ENCODE assay signal across 1 cellular context in the genomic region with DNA sequence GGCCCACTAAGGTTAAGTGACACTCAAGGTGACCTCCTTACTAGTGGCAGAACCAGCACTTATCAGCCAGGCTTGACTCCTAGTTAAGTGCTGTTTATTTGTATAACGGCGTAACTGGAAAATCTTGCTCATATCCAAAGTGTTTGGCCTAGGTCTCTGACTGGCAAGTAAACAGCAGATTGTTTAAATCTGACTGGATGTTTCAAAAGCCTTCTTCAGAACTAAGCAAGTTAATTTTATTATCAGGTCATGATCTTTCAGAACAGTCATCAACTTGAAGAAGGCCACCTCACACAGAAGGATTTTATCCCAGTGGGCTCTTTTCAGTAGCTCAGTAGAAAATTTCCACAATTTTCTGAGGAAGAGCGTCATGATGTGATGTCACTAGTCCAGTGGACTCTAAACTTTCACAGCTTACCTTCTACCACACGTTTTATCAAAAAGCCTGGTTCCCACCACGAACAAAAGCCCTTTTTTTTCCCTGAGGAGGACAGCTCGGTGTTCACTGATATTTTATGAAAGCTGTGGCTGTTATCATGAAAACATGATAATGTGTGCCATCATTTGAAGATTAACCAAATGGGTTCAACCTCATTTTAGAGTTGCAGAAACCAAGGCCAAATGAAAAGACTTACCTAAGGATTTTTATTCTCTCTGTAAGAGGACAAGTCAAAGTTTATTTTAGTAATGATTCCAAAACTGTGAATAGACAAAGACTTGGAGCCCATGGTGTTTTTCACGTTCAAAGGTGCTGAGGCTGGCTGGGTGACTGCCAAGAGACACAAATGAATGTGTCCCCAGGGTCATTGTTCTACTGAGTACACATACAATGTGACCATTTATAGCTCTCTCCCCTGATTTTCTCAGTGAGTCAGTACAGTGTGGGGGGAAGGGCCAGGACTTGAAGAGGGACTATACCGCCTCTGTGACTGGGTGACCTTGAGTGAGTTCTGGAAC.
TF ChIP-seq lines count a peak whose summit lies in the region.

No MANE protein-coding gene starts in this region.

TF ChIP-seq in HEK293, 187 proteins besides CTCF, POLR2A, EP300 and RAD21 (continued from another document and continues in another):
- TF ChIP-seq ZNF292 (tag by site-specific recombination; IDR thresholded peaks at IDR 0.05; ENCODE audit: borderline replicate concordance, low read depth) (no peak), ZNF837 (tag by site-specific recombination; IDR thresholded peaks at IDR 0.05) (no peak), ZNF544 (tag by site-specific recombination; IDR thresholded peaks at IDR 0.05) (no peak), ZFP69B (tag by site-specific recombination; IDR thresholded peaks at IDR 0.05) (0 out of 2 replicates have a peak, but pooled peaks have one; percentile 50), ZNF24 (tag by site-specific recombination; IDR thresholded peaks at IDR 0.05) (peak; percentile 76), SP3 (tag by site-specific recombination; IDR thresholded peaks at IDR 0.05) (0 out of 2 replicates have a peak, but pooled peaks have one; percentile 1), OVOL3 (tag by site-specific recombination; IDR thresholded peaks at IDR 0.05) (peak; percentile 100), TCF7L2 (IDR thresholded peaks at IDR 0.05; ENCODE audit: borderline replicate concordance, low read depth, low read length) (peak; percentile 69; the same call in 1 of the 2 replicates), ZNF157 (tag by site-specific recombination; IDR thresholded peaks at IDR 0.05) (no peak), ZNF610 (tag by site-specific recombination; IDR thresholded peaks at IDR 0.05; ENCODE audit: borderline replicate concordance) (peak; percentile 43; the same call in 1 of the 2 replicates), HOXD13 (CRISPR knock-in tag; IDR thresholded peaks at IDR 0.05; ENCODE audit: borderline replicate concordance) (0 out of 2 replicates have a peak, but pooled peaks have one; percentile 49), ZXDB (tag by site-specific recombination; IDR thresholded peaks at IDR 0.05) (peak; percentile 81), ZBTB17 (tag by site-specific recombination; IDR thresholded peaks at IDR 0.05) (peak; percentile 58), KLF16 (tag by site-specific recombination; IDR thresholded peaks at IDR 0.05) (no peak), ZNF146 (tag by site-specific recombination; IDR thresholded peaks at IDR 0.05) (peak; percentile 12; the same call in 1 of the 2 replicates), ZNF585B (tag by site-specific recombination; IDR thresholded peaks at IDR 0.05) (no peak), ZNF350 (tag by site-specific recombination; IDR thresholded peaks at IDR 0.05) (no peak), KLF10 (tag by site-specific recombination; IDR thresholded peaks at IDR 0.05) (peak; percentile 61), ZBTB21 (tag by site-specific recombination; IDR thresholded peaks at IDR 0.05) (peak; percentile 84), GLIS1 (tag by site-specific recombination; IDR thresholded peaks at IDR 0.05) (peak; percentile 58), KLF7 (tag by site-specific recombination; IDR thresholded peaks at IDR 0.05; ENCODE audit: borderline replicate concordance) (no peak), ZNF2 (tag by site-specific recombination; IDR thresholded peaks at IDR 0.05) (peak; percentile 52), ZNF10 (tag by site-specific recombination; IDR thresholded peaks at IDR 0.05) (peak; percentile 78), GLI4 (tag by site-specific recombination; IDR thresholded peaks at IDR 0.05) (no peak), ZNF561 (tag by site-specific recombination; IDR thresholded peaks at IDR 0.05; ENCODE audit: borderline replicate concordance) (peak; percentile 84; the same call in 1 of the 2 replicates), OSR2 (tag by site-specific recombination; IDR thresholded peaks at IDR 0.05) (peak; percentile 98), ZNF600 (tag by site-specific recombination; IDR thresholded peaks at IDR 0.05) (peak; percentile 71; the same call in 1 of the 2 replicates), WT1 (tag by site-specific recombination; IDR thresholded peaks at IDR 0.05) (peak; percentile 93)
- TF ChIP-seq, protein P1, sequence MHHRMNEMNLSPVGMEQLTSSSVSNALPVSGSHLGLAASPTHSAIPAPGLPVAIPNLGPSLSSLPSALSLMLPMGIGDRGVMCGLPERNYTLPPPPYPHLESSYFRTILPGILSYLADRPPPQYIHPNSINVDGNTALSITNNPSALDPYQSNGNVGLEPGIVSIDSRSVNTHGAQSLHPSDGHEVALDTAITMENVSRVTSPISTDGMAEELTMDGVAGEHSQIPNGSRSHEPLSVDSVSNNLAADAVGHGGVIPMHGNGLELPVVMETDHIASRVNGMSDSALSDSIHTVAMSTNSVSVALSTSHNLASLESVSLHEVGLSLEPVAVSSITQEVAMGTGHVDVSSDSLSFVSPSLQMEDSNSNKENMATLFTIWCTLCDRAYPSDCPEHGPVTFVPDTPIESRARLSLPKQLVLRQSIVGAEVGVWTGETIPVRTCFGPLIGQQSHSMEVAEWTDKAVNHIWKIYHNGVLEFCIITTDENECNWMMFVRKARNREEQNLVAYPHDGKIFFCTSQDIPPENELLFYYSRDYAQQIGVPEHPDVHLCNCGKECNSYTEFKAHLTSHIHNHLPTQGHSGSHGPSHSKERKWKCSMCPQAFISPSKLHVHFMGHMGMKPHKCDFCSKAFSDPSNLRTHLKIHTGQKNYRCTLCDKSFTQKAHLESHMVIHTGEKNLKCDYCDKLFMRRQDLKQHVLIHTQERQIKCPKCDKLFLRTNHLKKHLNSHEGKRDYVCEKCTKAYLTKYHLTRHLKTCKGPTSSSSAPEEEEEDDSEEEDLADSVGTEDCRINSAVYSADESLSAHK (tag by site-specific recombination; IDR thresholded peaks at IDR 0.05), result peak; percentile 75
- TF ChIP-seq, protein P2, sequence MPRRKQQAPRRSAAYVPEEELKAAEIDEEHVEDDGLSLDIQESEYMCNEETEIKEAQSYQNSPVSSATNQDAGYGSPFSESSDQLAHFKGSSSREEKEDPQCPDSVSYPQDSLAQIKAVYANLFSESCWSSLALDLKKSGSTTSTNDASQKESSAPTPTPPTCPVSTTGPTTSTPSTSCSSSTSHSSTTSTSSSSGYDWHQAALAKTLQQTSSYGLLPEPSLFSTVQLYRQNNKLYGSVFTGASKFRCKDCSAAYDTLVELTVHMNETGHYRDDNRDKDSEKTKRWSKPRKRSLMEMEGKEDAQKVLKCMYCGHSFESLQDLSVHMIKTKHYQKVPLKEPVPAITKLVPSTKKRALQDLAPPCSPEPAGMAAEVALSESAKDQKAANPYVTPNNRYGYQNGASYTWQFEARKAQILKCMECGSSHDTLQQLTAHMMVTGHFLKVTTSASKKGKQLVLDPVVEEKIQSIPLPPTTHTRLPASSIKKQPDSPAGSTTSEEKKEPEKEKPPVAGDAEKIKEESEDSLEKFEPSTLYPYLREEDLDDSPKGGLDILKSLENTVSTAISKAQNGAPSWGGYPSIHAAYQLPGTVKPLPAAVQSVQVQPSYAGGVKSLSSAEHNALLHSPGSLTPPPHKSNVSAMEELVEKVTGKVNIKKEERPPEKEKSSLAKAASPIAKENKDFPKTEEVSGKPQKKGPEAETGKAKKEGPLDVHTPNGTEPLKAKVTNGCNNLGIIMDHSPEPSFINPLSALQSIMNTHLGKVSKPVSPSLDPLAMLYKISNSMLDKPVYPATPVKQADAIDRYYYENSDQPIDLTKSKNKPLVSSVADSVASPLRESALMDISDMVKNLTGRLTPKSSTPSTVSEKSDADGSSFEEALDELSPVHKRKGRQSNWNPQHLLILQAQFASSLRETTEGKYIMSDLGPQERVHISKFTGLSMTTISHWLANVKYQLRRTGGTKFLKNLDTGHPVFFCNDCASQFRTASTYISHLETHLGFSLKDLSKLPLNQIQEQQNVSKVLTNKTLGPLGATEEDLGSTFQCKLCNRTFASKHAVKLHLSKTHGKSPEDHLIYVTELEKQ (tag by site-specific recombination; IDR thresholded peaks at IDR 0.05; ENCODE audit: borderline replicate concordance), result peak; percentile 90
- TF ChIP-seq, protein P3, sequence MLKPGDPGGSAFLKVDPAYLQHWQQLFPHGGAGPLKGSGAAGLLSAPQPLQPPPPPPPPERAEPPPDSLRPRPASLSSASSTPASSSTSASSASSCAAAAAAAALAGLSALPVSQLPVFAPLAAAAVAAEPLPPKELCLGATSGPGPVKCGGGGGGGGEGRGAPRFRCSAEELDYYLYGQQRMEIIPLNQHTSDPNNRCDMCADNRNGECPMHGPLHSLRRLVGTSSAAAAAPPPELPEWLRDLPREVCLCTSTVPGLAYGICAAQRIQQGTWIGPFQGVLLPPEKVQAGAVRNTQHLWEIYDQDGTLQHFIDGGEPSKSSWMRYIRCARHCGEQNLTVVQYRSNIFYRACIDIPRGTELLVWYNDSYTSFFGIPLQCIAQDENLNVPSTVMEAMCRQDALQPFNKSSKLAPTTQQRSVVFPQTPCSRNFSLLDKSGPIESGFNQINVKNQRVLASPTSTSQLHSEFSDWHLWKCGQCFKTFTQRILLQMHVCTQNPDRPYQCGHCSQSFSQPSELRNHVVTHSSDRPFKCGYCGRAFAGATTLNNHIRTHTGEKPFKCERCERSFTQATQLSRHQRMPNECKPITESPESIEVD (tag by site-specific recombination; IDR thresholded peaks at IDR 0.05), result peak; percentile 90
- TF ChIP-seq, protein P4, sequence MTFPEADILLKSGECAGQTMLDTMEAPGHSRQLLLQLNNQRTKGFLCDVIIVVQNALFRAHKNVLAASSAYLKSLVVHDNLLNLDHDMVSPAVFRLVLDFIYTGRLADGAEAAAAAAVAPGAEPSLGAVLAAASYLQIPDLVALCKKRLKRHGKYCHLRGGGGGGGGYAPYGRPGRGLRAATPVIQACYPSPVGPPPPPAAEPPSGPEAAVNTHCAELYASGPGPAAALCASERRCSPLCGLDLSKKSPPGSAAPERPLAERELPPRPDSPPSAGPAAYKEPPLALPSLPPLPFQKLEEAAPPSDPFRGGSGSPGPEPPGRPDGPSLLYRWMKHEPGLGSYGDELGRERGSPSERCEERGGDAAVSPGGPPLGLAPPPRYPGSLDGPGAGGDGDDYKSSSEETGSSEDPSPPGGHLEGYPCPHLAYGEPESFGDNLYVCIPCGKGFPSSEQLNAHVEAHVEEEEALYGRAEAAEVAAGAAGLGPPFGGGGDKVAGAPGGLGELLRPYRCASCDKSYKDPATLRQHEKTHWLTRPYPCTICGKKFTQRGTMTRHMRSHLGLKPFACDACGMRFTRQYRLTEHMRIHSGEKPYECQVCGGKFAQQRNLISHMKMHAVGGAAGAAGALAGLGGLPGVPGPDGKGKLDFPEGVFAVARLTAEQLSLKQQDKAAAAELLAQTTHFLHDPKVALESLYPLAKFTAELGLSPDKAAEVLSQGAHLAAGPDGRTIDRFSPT (tag by site-specific recombination; IDR thresholded peaks at IDR 0.05), result peak; percentile 73
- TF ChIP-seq, protein P5, sequence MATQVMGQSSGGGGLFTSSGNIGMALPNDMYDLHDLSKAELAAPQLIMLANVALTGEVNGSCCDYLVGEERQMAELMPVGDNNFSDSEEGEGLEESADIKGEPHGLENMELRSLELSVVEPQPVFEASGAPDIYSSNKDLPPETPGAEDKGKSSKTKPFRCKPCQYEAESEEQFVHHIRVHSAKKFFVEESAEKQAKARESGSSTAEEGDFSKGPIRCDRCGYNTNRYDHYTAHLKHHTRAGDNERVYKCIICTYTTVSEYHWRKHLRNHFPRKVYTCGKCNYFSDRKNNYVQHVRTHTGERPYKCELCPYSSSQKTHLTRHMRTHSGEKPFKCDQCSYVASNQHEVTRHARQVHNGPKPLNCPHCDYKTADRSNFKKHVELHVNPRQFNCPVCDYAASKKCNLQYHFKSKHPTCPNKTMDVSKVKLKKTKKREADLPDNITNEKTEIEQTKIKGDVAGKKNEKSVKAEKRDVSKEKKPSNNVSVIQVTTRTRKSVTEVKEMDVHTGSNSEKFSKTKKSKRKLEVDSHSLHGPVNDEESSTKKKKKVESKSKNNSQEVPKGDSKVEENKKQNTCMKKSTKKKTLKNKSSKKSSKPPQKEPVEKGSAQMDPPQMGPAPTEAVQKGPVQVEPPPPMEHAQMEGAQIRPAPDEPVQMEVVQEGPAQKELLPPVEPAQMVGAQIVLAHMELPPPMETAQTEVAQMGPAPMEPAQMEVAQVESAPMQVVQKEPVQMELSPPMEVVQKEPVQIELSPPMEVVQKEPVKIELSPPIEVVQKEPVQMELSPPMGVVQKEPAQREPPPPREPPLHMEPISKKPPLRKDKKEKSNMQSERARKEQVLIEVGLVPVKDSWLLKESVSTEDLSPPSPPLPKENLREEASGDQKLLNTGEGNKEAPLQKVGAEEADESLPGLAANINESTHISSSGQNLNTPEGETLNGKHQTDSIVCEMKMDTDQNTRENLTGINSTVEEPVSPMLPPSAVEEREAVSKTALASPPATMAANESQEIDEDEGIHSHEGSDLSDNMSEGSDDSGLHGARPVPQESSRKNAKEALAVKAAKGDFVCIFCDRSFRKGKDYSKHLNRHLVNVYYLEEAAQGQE (tag by site-specific recombination; IDR thresholded peaks at IDR 0.05), result no peak
- TF ChIP-seq, protein P6, sequence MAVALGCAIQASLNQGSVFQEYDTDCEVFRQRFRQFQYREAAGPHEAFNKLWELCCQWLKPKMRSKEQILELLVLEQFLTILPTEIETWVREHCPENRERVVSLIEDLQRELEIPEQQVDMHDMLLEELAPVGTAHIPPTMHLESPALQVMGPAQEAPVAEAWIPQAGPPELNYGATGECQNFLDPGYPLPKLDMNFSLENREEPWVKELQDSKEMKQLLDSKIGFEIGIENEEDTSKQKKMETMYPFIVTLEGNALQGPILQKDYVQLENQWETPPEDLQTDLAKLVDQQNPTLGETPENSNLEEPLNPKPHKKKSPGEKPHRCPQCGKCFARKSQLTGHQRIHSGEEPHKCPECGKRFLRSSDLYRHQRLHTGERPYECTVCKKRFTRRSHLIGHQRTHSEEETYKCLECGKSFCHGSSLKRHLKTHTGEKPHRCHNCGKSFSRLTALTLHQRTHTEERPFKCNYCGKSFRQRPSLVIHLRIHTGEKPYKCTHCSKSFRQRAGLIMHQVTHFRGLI (tag by site-specific recombination; IDR thresholded peaks at IDR 0.05), result peak; percentile 81
- TF ChIP-seq, protein P7, sequence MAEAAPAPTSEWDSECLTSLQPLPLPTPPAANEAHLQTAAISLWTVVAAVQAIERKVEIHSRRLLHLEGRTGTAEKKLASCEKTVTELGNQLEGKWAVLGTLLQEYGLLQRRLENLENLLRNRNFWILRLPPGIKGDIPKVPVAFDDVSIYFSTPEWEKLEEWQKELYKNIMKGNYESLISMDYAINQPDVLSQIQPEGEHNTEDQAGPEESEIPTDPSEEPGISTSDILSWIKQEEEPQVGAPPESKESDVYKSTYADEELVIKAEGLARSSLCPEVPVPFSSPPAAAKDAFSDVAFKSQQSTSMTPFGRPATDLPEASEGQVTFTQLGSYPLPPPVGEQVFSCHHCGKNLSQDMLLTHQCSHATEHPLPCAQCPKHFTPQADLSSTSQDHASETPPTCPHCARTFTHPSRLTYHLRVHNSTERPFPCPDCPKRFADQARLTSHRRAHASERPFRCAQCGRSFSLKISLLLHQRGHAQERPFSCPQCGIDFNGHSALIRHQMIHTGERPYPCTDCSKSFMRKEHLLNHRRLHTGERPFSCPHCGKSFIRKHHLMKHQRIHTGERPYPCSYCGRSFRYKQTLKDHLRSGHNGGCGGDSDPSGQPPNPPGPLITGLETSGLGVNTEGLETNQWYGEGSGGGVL (tag by site-specific recombination; IDR thresholded peaks at IDR 0.05), result peak; percentile 41
- TF ChIP-seq, protein P8, sequence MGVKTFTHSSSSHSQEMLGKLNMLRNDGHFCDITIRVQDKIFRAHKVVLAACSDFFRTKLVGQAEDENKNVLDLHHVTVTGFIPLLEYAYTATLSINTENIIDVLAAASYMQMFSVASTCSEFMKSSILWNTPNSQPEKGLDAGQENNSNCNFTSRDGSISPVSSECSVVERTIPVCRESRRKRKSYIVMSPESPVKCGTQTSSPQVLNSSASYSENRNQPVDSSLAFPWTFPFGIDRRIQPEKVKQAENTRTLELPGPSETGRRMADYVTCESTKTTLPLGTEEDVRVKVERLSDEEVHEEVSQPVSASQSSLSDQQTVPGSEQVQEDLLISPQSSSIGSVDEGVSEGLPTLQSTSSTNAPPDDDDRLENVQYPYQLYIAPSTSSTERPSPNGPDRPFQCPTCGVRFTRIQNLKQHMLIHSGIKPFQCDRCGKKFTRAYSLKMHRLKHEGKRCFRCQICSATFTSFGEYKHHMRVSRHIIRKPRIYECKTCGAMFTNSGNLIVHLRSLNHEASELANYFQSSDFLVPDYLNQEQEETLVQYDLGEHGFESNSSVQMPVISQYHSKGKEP (tag by site-specific recombination; IDR thresholded peaks at IDR 0.05), result peak; percentile 62; the same call in 1 of the 2 replicates
